23 cellular contexts compared by ENCODE assay signal in genomic region chr3:38264307-38264706, GRCh38. TPM values are rescaled to one million over a fixed set of nuclear protein-coding genes. Genes with fewer than 3 reads are reported as not detected.
DNase-seq lines count a peak whose midpoint lies in the region; ATAC-seq and TF ChIP-seq lines count a peak whose summit lies in the region.
"Had no signal": no experiment of that assay in that cellular context is flagged by ENCODE, and none has a peak within 500 bp of the region (broad histone marks: within the 10 kb centered on the region; RNA-seq: fewer than 3 reads in every experiment).

No MANE protein-coding gene starts in this region.

- H3K36me3 ChIP-seq in right atrium auricular region (peaks cover 9% of the 10 kb centered on the region), esophagus muscularis mucosa (peaks cover 0 to 11% (median 6%) of the 10 kb centered on the region in 4 donors), spleen (peaks cover 0 to 12% (median 0%) of the 10 kb centered on the region in 6 donors)
- H3K36me3 ChIP-seq: ovary had no signal

- no peak for TF ChIP-seq EP300 in esophagus muscularis mucosa (IDR thresholded peaks at IDR 0.05)

- TF ChIP-seq POLR2A in esophagus muscularis mucosa (IDR thresholded peaks at IDR 0.05; ENCODE audit: low read depth), result no peak
- TF ChIP-seq POLR2A in spleen (IDR thresholded peaks at IDR 0.05), result no peak

- peak; percentile 92 for ATAC-seq in Right ventricle myocardium superior (ENCODE audit: poor library complexity)
- ATAC-seq in GM18498 (IDR thresholded peaks at IDR 0.05; ENCODE audit: unreplicated experiment), result no peak

- DNase-seq in Right ventricle myocardium superior, result no peak
- DNase-seq in right atrium auricular region (ENCODE audit: low spot score), result no peak
- DNase-seq in esophagus muscularis mucosa (ENCODE audit: extremely low spot score), result peak; percentile 45
- peak; percentile 77 for DNase-seq in myocyte (ENCODE audit: low read depth)
- DNase-seq in spleen, result no peak
- no peak for DNase-seq in NCI-H1694 (lab: John Stamatoyannopoulos, UW)
- DNase-seq in kidney glomerular epithelial cell (lab: John Stamatoyannopoulos, UW), result no peak
- DNase-seq: activated CD4-positive, alpha-beta T cell treated with anti-CD3 and anti-CD28 coated beads, Interleukin-2, amount 50 U/mL, for 48 hours; activated naive CD4-positive, alpha-beta T cell; effector CD4-positive, alpha-beta T cell; esophagus squamous epithelium; GF-D8; KG1; NCI-H2081; NCI-H510A treated with DMSO at 0.1 percent for 48 hours; ovary; stimulated activated CD4-positive, alpha-beta T cell treated with anti-CD3 and anti-CD28 coated beads, Interleukin-4, amount 100 ng/mL, for 4 hours; T-helper 1 cell had no signal

- intact Hi-C loops in Right ventricle myocardium superior (cut with DNase I) (no loop called here), esophagus muscularis mucosa (cut with DNase I) (no loop called here), spleen (cut with DNase I; ENCODE audit: low total_unique reads) (no loop called here)

- H3K4me3 ChIP-seq in right atrium auricular region, result no peak overlapping the region
- H3K4me3 ChIP-seq in esophagus muscularis mucosa, result no peak overlapping the region
- H3K4me3 ChIP-seq in spleen, result no peak overlapping the region
- H3K4me3 ChIP-seq: esophagus squamous epithelium, ovary, smooth muscle cell had no signal

- no peaks in the 10 kb centered on the region for H3K27me3 ChIP-seq in right atrium auricular region
- no peaks in the 10 kb centered on the region for H3K27me3 ChIP-seq in esophagus muscularis mucosa
- H3K27me3 ChIP-seq in spleen (replicated peaks in 1 of 7), result no peaks in the 10 kb centered on the region
- H3K27me3 ChIP-seq: esophagus squamous epithelium, ovary had no signal

- H3K27ac ChIP-seq in right atrium auricular region, result no peak overlapping the region
- H3K27ac ChIP-seq in esophagus muscularis mucosa (replicated peaks in 1 of 4), result no peak overlapping the region
- no peak overlapping the region for H3K27ac ChIP-seq in spleen
- H3K27ac ChIP-seq: C4-2B, esophagus squamous epithelium, ovary had no signal

- no peak for TF ChIP-seq CTCF in right atrium auricular region (IDR thresholded peaks at IDR 0.05)
- no peak for TF ChIP-seq CTCF in esophagus muscularis mucosa (IDR thresholded peaks at IDR 0.05)
- no peak for TF ChIP-seq CTCF in spleen (IDR thresholded peaks at IDR 0.05 in 8 of 11, conservative IDR thresholded peaks at IDR 0.05 in 3 of 11)

- H3K4me1 ChIP-seq in right atrium auricular region (peaks cover 0 to 12% of the 10 kb centered on the region in 2 donors), esophagus muscularis mucosa (peaks cover 0 to 10% (median 0%) of the 10 kb centered on the region in 4 donors), spleen (peaks cover 3 to 26% (median 6%) of the 10 kb centered on the region in 6 donors)

- no peaks in the 10 kb centered on the region for H3K9me3 ChIP-seq in right atrium auricular region
- H3K9me3 ChIP-seq in esophagus muscularis mucosa, result no peaks in the 10 kb centered on the region
- no peaks in the 10 kb centered on the region for H3K9me3 ChIP-seq in spleen
- H3K9me3 ChIP-seq: esophagus squamous epithelium, ovary had no signal

RNA-seq across cellular contexts. Expression of gene SLC22A13, which starts 1.3 kb away (rescaled TPM):
- not detected for total RNA-seq in Right ventricle myocardium superior
- total RNA-seq in right atrium auricular region, result not detected
- under 1 TPM in 2 of 4 donors, not detected in 2; 0.17 to 0.29 TPM for total RNA-seq in esophagus muscularis mucosa
- total RNA-seq in myocyte, result 0.16 and 0.40 TPM in 2 replicates
- 0.44 TPM for polyA plus RNA-seq in myocyte (2012)
- 1 to 10 TPM in 1 of 7 donors, under 1 TPM in 6; 0.30 to 1.6 (median 0.52) TPM for total RNA-seq in spleen
- polyA plus RNA-seq in spleen, result under 1 TPM in 2 of 3 donors, not detected in 1; 0.05 to 0.22 TPM
- total RNA-seq: glomerular endothelial cell had no signal
- polyA plus RNA-seq: ovary, smooth muscle cell, urinary bladder had no signal

RNA-seq across cellular contexts. Expression of gene SLC22A14, which starts 17.8 kb away (rescaled TPM):
- not detected for total RNA-seq in Right ventricle myocardium superior
- not detected for total RNA-seq in right atrium auricular region
- under 1 TPM in 1 of 4 donors, not detected in 3; 0.23 TPM for total RNA-seq in esophagus muscularis mucosa
- total RNA-seq in myocyte, result 0.78 and 0.83 TPM in 2 replicates
- 0.72 TPM for polyA plus RNA-seq in myocyte (2012)
- total RNA-seq in spleen, result under 1 TPM in 2 of 7 donors, not detected in 5; 0.19 to 0.60 TPM
- polyA plus RNA-seq in spleen, result under 1 TPM in 2 of 3 donors, not detected in 1; 0.04 to 0.17 TPM

Comparison
In these comparisons a context has a peak if more than half of its experiments do, and no peak if none do; other contexts are left out.
1. DNase-seq: peak in esophagus muscularis mucosa (single experiment) and myocyte (single experiment); none in Right ventricle myocardium superior (single experiment), right atrium auricular region (single experiment), spleen (single experiment), NCI-H1694 (single experiment) and kidney glomerular epithelial cell (single experiment).